1 cellular context compared by ENCODE assay signal in the genomic region with DNA sequence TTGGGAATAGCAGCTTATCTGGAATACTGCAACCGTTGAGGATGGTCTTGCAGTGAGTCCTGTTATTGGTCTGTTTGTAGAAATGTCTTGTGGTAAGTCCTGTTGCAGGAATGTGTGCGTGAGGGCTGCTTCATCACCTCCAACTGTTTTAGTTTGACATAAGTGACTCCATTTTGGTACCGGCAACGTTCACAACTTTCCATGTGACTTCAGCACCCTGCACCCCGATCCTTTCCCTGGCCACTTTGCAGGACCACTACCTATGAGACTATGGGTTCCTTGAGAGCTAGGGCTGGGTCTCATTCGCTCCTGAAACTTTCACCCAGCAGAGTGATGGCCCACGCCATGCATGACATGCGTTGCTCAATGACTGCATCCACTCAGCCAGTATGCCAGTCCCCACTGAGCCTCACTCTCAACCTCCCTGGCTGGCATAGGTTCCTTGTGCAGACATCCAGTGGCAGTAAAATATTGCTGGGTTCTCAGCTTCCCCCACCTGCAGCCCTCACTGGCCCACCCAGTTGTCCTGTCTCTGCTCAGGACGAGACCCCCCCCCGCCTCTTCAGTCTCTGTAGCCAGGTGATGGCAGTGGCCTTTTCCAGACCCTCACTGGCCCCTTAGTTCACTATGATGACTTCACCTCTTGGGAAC.
TF ChIP-seq lines count a peak whose summit lies in the region.

No MANE protein-coding gene starts in this region.

TF ChIP-seq in GM12891, 5 proteins besides CTCF, POLR2A, EP300 and RAD21:
- TF ChIP-seq SPI1 (IDR thresholded peaks at IDR 0.05; ENCODE audit: low read depth, low read length) (no peak), POLR2AphosphoS5 (IDR thresholded peaks at IDR 0.05; ENCODE audit: low read depth, low read length) (peak; percentile 59)
